11 cellular contexts compared by ENCODE assay signal in genomic region chr9:120937596-120937995, GRCh38. TPM values are rescaled to one million over a fixed set of nuclear protein-coding genes. Genes with fewer than 3 reads are reported as not detected.
A peak's percentile ranks its signal among the peaks of the same experiment; 100 is the strongest.
DNase-seq lines count a peak whose midpoint lies in the region; ATAC-seq and TF ChIP-seq lines count a peak whose summit lies in the region.
"Had no signal": no experiment of that assay in that cellular context is flagged by ENCODE, and none has a peak within 500 bp of the region (broad histone marks: within the 10 kb centered on the region; RNA-seq: fewer than 3 reads in every experiment).

No MANE protein-coding gene starts in this region.

- H3K4me1 ChIP-seq in cardiac muscle cell (ENCODE audit: low read depth), result peaks cover 22% of the 10 kb centered on the region

- no peaks in the 10 kb centered on the region for H3K27me3 ChIP-seq in cardiac muscle cell

- ATAC-seq in stimulated activated memory B cell treated with anti-CD40 and anti-IgM and Interleukin-4, amounts not matched to agents 10 μg/mL and 1 μg/mL and 100 μg/mL, for 72 hours, result no peak

- H3K4me1 Mint-ChIP-seq in activated CD4-positive, alpha-beta memory T cell treated with anti-CD3 and anti-CD28 coated beads, Interleukin-2, amount 10 ng/mL, durations not matched to agents 7 days and 5 days, result peaks cover 47% of the 10 kb centered on the region
- peaks cover 52% of the 10 kb centered on the region for H3K4me1 Mint-ChIP-seq in stimulated activated memory B cell treated with anti-CD40 and anti-IgM and Interleukin-4, amounts not matched to agents 10 μg/mL and 1 μg/mL and 100 μg/mL, for 72 hours

- H3K9me3 ChIP-seq in cardiac muscle cell (ENCODE audit: low read depth), result no peaks in the 10 kb centered on the region

- H3K27ac ChIP-seq in cardiac muscle cell, result peak overlapping the region; percentile 44

- no peak overlapping the region for H3K4me3 Mint-ChIP-seq in activated CD4-positive, alpha-beta memory T cell treated with anti-CD3 and anti-CD28 coated beads, Interleukin-2, amount 10 ng/mL, durations not matched to agents 7 days and 5 days
- no peak overlapping the region for H3K4me3 Mint-ChIP-seq in stimulated activated memory B cell treated with anti-CD40 and anti-IgM and Interleukin-4, amounts not matched to agents 10 μg/mL and 1 μg/mL and 100 μg/mL, for 72 hours

- no peaks in the 10 kb centered on the region for H3K9me3 Mint-ChIP-seq in activated CD4-positive, alpha-beta memory T cell treated with anti-CD3 and anti-CD28 coated beads, Interleukin-2, amount 10 ng/mL, durations not matched to agents 7 days and 5 days
- no peaks in the 10 kb centered on the region for H3K9me3 Mint-ChIP-seq in stimulated activated memory B cell treated with anti-CD40 and anti-IgM and Interleukin-4, amounts not matched to agents 10 μg/mL and 1 μg/mL and 100 μg/mL, for 72 hours

- H3K36me3 ChIP-seq in cardiac muscle cell, result no peaks in the 10 kb centered on the region

- DNase-seq in Daoy (ENCODE audit: low read depth) (peak; percentile 89), cardiac muscle cell (ENCODE audit: low read depth in 1 of 2, low spot score in 1 of 2) (peak in 1 of 2 donors; percentile 72), ecto neural progenitor cell (ENCODE audit: low spot score) (no peak), T-helper 1 cell (no peak)
- no peak for DNase-seq in activated CD4-positive, alpha-beta memory T cell treated with anti-CD3 and anti-CD28 coated beads, Interleukin-2, amount 10 ng/mL, durations not matched to agents 7 days and 5 days
- DNase-seq in effector CD8-positive, alpha-beta T cell (lab: John Stamatoyannopoulos, UW), result no peak
- DNase-seq in stimulated activated CD4-positive, alpha-beta T cell treated with anti-CD3 and anti-CD28 coated beads, Interleukin-12 subunit alpha, Interleukin-12 subunit beta, amount 100 ng/mL, for 4 hours, result no peak
- DNase-seq: cerebellar nuclear complex, DMS53, trophoblast cell had no signal

- POLR2A ChIA-PET in activated CD4-positive, alpha-beta memory T cell treated with anti-CD3 and anti-CD28 coated beads, Interleukin-2, amount 10 ng/mL, durations not matched to agents 7 days and 5 days (lab: Charles Lee), result interaction anchor here (1.3 to 26.0 kb wide), 8 partner anchors 9 to 144 kb away, joined by 4 to 1205 read pairs (median 32); partner anchors contain the start of genes FBXW2, PHF19 and TRAF1

- H3K27me3 Mint-ChIP-seq in activated CD4-positive, alpha-beta memory T cell treated with anti-CD3 and anti-CD28 coated beads, Interleukin-2, amount 10 ng/mL, durations not matched to agents 7 days and 5 days, result peaks cover 9% of the 10 kb centered on the region
- no peaks in the 10 kb centered on the region for H3K27me3 Mint-ChIP-seq in stimulated activated memory B cell treated with anti-CD40 and anti-IgM and Interleukin-4, amounts not matched to agents 10 μg/mL and 1 μg/mL and 100 μg/mL, for 72 hours

- no peak overlapping the region for H3K4me3 ChIP-seq in cardiac muscle cell

- CTCF ChIA-PET in activated CD4-positive, alpha-beta memory T cell treated with anti-CD3 and anti-CD28 coated beads, Interleukin-2, amount 10 ng/mL, durations not matched to agents 7 days and 5 days (lab: Charles Lee), result interaction anchor here (0.9 to 8.0 kb wide), 13 partner anchors 15 to 184 kb away, joined by 3 to 66 read pairs (median 4); no protein-coding TSS in a partner anchor

- TF ChIP-seq CTCF in cardiac muscle cell (IDR thresholded peaks at IDR 0.05; ENCODE audit: low read depth, low read length), result no peak

- H3K27ac Mint-ChIP-seq in activated CD4-positive, alpha-beta memory T cell treated with anti-CD3 and anti-CD28 coated beads, Interleukin-2, amount 10 ng/mL, durations not matched to agents 7 days and 5 days, result peak overlapping the region; percentile 45
- H3K27ac Mint-ChIP-seq in stimulated activated memory B cell treated with anti-CD40 and anti-IgM and Interleukin-4, amounts not matched to agents 10 μg/mL and 1 μg/mL and 100 μg/mL, for 72 hours, result peak overlapping the region; percentile 53

- H3K36me3 Mint-ChIP-seq in activated CD4-positive, alpha-beta memory T cell treated with anti-CD3 and anti-CD28 coated beads, Interleukin-2, amount 10 ng/mL, durations not matched to agents 7 days and 5 days (ENCODE audit: low read depth), result no peaks in the 10 kb centered on the region
- H3K36me3 Mint-ChIP-seq in stimulated activated memory B cell treated with anti-CD40 and anti-IgM and Interleukin-4, amounts not matched to agents 10 μg/mL and 1 μg/mL and 100 μg/mL, for 72 hours, result no peaks in the 10 kb centered on the region

RNA-seq across cellular contexts. Expression of gene TRAF1, which starts 11.0 kb away (rescaled TPM):
- total RNA-seq in Daoy (2014; rRNA removed; shearing (Covaris generic)), result 8.1 and 11.6 TPM in 2 replicates
- 10 to 100 TPM; 73.6 to 74.3 TPM for total RNA-seq in activated CD4-positive, alpha-beta memory T cell treated with anti-CD3 and anti-CD28 coated beads, Interleukin-2, amount 10 ng/mL, durations not matched to agents 7 days and 5 days
- 4.1 and 7.5 TPM in 2 replicates for total RNA-seq in cardiac muscle cell
- 3.0 and 3.5 TPM in 2 replicates for polyA plus RNA-seq in cardiac muscle cell
